ENCODE assay signal across 20 cellular contexts in genomic region chr12:98758331-98758730, GRCh38.
A peak's percentile ranks its signal among the peaks of the same experiment; 100 is the strongest.
DNase-seq lines count a peak whose midpoint lies in the region; ATAC-seq, FAIRE-seq and TF ChIP-seq lines count a peak whose summit lies in the region.
"Had no signal": no experiment of that assay in that cellular context is flagged by ENCODE, and none has a peak within 500 bp of the region (broad histone marks: within the 10 kb centered on the region; RNA-seq: fewer than 3 reads in every experiment).

No MANE protein-coding gene starts in this region.

- H3K36me3 ChIP-seq in astrocyte (ENCODE audit: insufficient read depth, low read length) (no peaks in the 10 kb centered on the region), colonic mucosa (no peaks in the 10 kb centered on the region)
- H3K36me3 ChIP-seq: HAP-1, heart right ventricle, ovary, spleen had no signal

- H3K27me3 ChIP-seq in astrocyte (ENCODE audit: insufficient read depth, low read length): no peaks in the 10 kb centered on the region
- no peaks in the 10 kb centered on the region for H3K27me3 ChIP-seq in right cardiac atrium (ENCODE audit: control insufficient read depth, insufficient read depth)
- H3K27me3 ChIP-seq in colonic mucosa: no peaks in the 10 kb centered on the region
- H3K27me3 ChIP-seq: ovary had no signal

- FAIRE-seq in astrocyte (lab: Jason Lieb, UNC): no peak
- FAIRE-seq: HTR-8/SVneo had no signal

- H4K20me1 ChIP-seq in astrocyte (ENCODE audit: insufficient read depth, low read length): no peaks in the 10 kb centered on the region

- peak; percentile 66 for DNase-seq in G401 (ENCODE audit: low spot score)
- peak; percentile 81 for DNase-seq in astrocyte (ENCODE audit: low read depth)
- peak; percentile 46 to 82 (median 70) for DNase-seq in right cardiac atrium
- peak; percentile 89 for DNase-seq in superior temporal gyrus (ENCODE audit: extremely low spot score)
- DNase-seq in stimulated activated naive CD4-positive, alpha-beta T cell (lab: John Stamatoyannopoulos, UW): no peak
- DNase-seq in islet precursor cell: no peak
- DNase-seq in colonic mucosa: no peak
- DNase-seq: activated naive CD8-positive, alpha-beta T cell treated with anti-CD3 and anti-CD28 coated beads, Interleukin-2, amount 10 ng/mL, durations not matched to agents 7 days and 5 days; activated T-cell treated with anti-CD3 and anti-CD28 coated beads, Interleukin-2, amount 50 U/mL, for 1 hour; NCI-H187 treated with DMSO at 0.1 percent for 48 hours; NCI-H524 treated with DMSO at 0.1 percent for 48 hours; spleen had no signal

- peak; percentile 42 to 63 for ATAC-seq in right cardiac atrium

- TF ChIP-seq CTCF in astrocyte (IDR thresholded peaks at IDR 0.05; ENCODE audit: insufficient read depth, low read depth, low read length): no peak
- TF ChIP-seq CTCF in colonic mucosa (IDR thresholded peaks at IDR 0.05): no peak

- in situ Hi-C loops in G401 (cut with HindIII; ENCODE audit: low sequenced_read_pairs): no loop called here

- peaks cover 2% of the 10 kb centered on the region for H3K36me3 Mint-ChIP-seq in astrocyte (ENCODE audit: low read depth, unreplicated experiment)
- H3K36me3 Mint-ChIP-seq: activated naive CD8-positive, alpha-beta T cell treated with anti-CD3 and anti-CD28 coated beads, Interleukin-2, amount 10 ng/mL, durations not matched to agents 7 days and 5 days had no signal

- H3K9ac ChIP-seq in astrocyte (ENCODE audit: low read length) (peak overlapping the region; percentile 15), colonic mucosa (ENCODE audit: low read depth in 2 of 2, low read length in 2 of 2) (no peak overlapping the region)

- 50% methylated on average over 3 of the region's 3 CpGs for WGBS in right cardiac atrium

- no peak overlapping the region for H3K4me3 Mint-ChIP-seq in astrocyte (ENCODE audit: unreplicated experiment)
- H3K4me3 Mint-ChIP-seq: activated naive CD8-positive, alpha-beta T cell treated with anti-CD3 and anti-CD28 coated beads, Interleukin-2, amount 10 ng/mL, durations not matched to agents 7 days and 5 days; stimulated activated naive CD8-positive, alpha-beta T cell treated with anti-CD3 and anti-CD28 coated beads, Interleukin-15, Interleukin-2, amounts not matched to agents 100 ng/mL and 50 ng/mL, for 24 hours had no signal

- no peak overlapping the region for H3K4me2 ChIP-seq in astrocyte (ENCODE audit: low read length)

- H3K4me3 ChIP-seq in astrocyte (ENCODE audit: insufficient read depth, low read depth, low read length): no peak overlapping the region
- no peak overlapping the region for H3K4me3 ChIP-seq in right cardiac atrium (ENCODE audit: low read length)
- H3K4me3 ChIP-seq in colonic mucosa: no peak overlapping the region
- H3K4me3 ChIP-seq: coronary artery, HAP-1, heart right ventricle, ovary, spleen had no signal

- no peak overlapping the region for H2AFZ ChIP-seq in astrocyte (ENCODE audit: low read depth, low read length)

- H3K79me2 ChIP-seq in astrocyte (ENCODE audit: insufficient read depth, low read length): no peaks in the 10 kb centered on the region

- no peaks in the 10 kb centered on the region for H3K27me3 Mint-ChIP-seq in astrocyte (ENCODE audit: low read depth, unreplicated experiment)

- peak overlapping the region; percentile 27 for H3K27ac ChIP-seq in astrocyte (ENCODE audit: low read depth, low read length)
- no peak overlapping the region for H3K27ac ChIP-seq in right cardiac atrium (ENCODE audit: low read length)
- H3K27ac ChIP-seq in colonic mucosa: no peak overlapping the region
- H3K27ac ChIP-seq: C4-2B, coronary artery, epithelial cell of prostate, heart right ventricle, ovary, spleen had no signal

- H3K27ac Mint-ChIP-seq in astrocyte (ENCODE audit: unreplicated experiment): no peak overlapping the region
- H3K27ac Mint-ChIP-seq: activated naive CD8-positive, alpha-beta T cell treated with anti-CD3 and anti-CD28 coated beads, Interleukin-2, amount 10 ng/mL, durations not matched to agents 7 days and 5 days; stimulated activated naive CD8-positive, alpha-beta T cell treated with anti-CD3 and anti-CD28 coated beads, Interleukin-15, Interleukin-2, amounts not matched to agents 100 ng/mL and 50 ng/mL, for 24 hours had no signal

- H3K9me3 ChIP-seq in astrocyte (ENCODE audit: insufficient read depth, low read depth, low read length): no peaks in the 10 kb centered on the region
- H3K9me3 ChIP-seq in right cardiac atrium (ENCODE audit: control insufficient read depth, low read length): no peaks in the 10 kb centered on the region
- H3K9me3 ChIP-seq in colonic mucosa: no peaks in the 10 kb centered on the region
- H3K9me3 ChIP-seq: HAP-1, heart right ventricle, ovary, spleen had no signal

- peaks cover 16% of the 10 kb centered on the region for H3K4me1 ChIP-seq in astrocyte (ENCODE audit: insufficient read depth, low read length)
- no peaks in the 10 kb centered on the region for H3K4me1 ChIP-seq in right cardiac atrium (ENCODE audit: control insufficient read depth, insufficient read depth, low read length)
- no peaks in the 10 kb centered on the region for H3K4me1 ChIP-seq in colonic mucosa
- H3K4me1 ChIP-seq: HAP-1, heart right ventricle, spleen had no signal

- peaks cover 4% of the 10 kb centered on the region for H3K9me3 Mint-ChIP-seq in astrocyte (ENCODE audit: unreplicated experiment)
- H3K9me3 Mint-ChIP-seq: activated naive CD8-positive, alpha-beta T cell treated with anti-CD3 and anti-CD28 coated beads, Interleukin-2, amount 10 ng/mL, durations not matched to agents 7 days and 5 days; stimulated activated naive CD8-positive, alpha-beta T cell treated with anti-CD3 and anti-CD28 coated beads, Interleukin-15, Interleukin-2, amounts not matched to agents 100 ng/mL and 50 ng/mL, for 24 hours had no signal

- intact Hi-C loops in right cardiac atrium (cut with DNase I) (no loop called here), colonic mucosa (cut with DNase I) (no loop called here)

- peaks cover 13% of the 10 kb centered on the region for H3K4me1 Mint-ChIP-seq in astrocyte (ENCODE audit: low read depth, unreplicated experiment)
- H3K4me1 Mint-ChIP-seq: activated naive CD8-positive, alpha-beta T cell treated with anti-CD3 and anti-CD28 coated beads, Interleukin-2, amount 10 ng/mL, durations not matched to agents 7 days and 5 days had no signal

Comparison
In these comparisons a context has a peak if more than half of its experiments do, and no peak if none do; other contexts are left out.
1. DNase-seq: peak in G401 (single experiment), astrocyte (single experiment), right cardiac atrium (3 of 3) and superior temporal gyrus (single experiment); none in stimulated activated naive CD4-positive, alpha-beta T cell (0 of 6), islet precursor cell (single experiment) and colonic mucosa (single experiment).